ENCODE assay signal across 8 cellular contexts in the genomic region with DNA sequence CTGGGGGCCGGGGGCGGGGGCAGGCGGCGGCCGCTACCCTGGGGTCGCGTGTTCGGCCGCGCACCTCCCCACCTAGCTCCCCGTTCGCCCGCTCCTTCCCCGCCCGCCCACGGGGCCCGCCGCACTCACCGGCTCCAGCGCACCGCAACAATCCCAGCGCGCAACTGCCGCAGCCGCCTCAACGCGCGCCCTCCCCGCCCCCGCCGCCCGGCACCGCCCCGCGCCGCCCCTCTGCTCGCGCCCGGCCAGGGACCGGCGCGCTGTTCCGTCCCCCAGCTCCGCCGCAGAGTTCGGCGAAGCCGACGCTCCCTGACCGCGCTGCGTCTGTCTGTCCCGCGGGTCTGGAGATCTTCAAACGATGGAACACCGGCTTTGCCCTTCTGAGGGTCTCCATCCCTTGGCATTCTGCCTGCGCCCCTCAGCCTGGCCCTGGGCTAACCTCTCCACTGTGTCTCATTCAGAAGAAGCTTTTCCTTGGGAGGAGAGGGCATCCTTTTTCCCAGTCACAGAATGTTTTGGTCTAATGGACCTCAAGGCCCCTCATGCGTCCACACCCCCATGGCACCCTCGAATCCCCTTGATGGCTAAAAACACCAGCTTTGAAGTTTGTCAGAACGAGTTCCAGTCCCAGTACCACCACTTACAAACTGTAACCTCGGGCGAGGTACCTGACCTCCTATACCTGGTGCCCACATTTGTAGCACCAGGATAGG. TPM values are rescaled to one million over a fixed set of nuclear protein-coding genes. Genes with fewer than 3 reads are reported as not detected.
DNase-seq lines count a peak whose midpoint lies in the region; ATAC-seq and TF ChIP-seq lines count a peak whose summit lies in the region.

A gene (minus strand): TSS at position 166 of the 713 bp plus-strand sequence. CDS start 18,314 bp downstream, outside the sequence.

- no peaks in the 10 kb centered on the region for H3K9me3 Mint-ChIP-seq in activated CD8-positive, alpha-beta memory T cell treated with anti-CD3 and anti-CD28 coated beads, Interleukin-2, amount 10 ng/mL, durations not matched to agents 7 days and 5 days (ENCODE audit: low read depth)
- no peaks in the 10 kb centered on the region for H3K9me3 Mint-ChIP-seq in endodermal cell

- DNase-seq in Ammon's horn (ENCODE audit: low spot score) = peak; percentile 85
- DNase-seq in NOMO-1 treated with dmso at 0.1 percent for 144 hours (lab: John Stamatoyannopoulos, UW; ENCODE audit: unreplicated experiment) = peak; percentile 53
- peak; percentile 81 for DNase-seq in activated CD8-positive, alpha-beta memory T cell treated with anti-CD3 and anti-CD28 coated beads, Interleukin-2, amount 10 ng/mL, durations not matched to agents 7 days and 5 days
- DNase-seq in endodermal cell = peak; percentile 91
- DNase-seq in mesenteric fat pad (ENCODE audit: low spot score) = peak; percentile 96
- DNase-seq in stimulated activated CD8-positive, alpha-beta memory T cell treated with anti-CD3 and anti-CD28 coated beads, Interleukin-15, amount 100 ng/mL, for 1 hour (ENCODE audit: low read depth) = peak; percentile 49

- no peaks in the 10 kb centered on the region for H3K27me3 Mint-ChIP-seq in activated CD8-positive, alpha-beta memory T cell treated with anti-CD3 and anti-CD28 coated beads, Interleukin-2, amount 10 ng/mL, durations not matched to agents 7 days and 5 days
- no peaks in the 10 kb centered on the region for H3K27me3 Mint-ChIP-seq in endodermal cell (ENCODE audit: insufficient read depth)

- ATAC-seq in GM19035 (IDR thresholded peaks at IDR 0.05; ENCODE audit: unreplicated experiment) (peak; percentile 78), HG03342 (IDR thresholded peaks at IDR 0.05; ENCODE audit: unreplicated experiment) (peak; percentile 55)
- peak; percentile 84 for ATAC-seq in activated CD8-positive, alpha-beta memory T cell treated with anti-CD3 and anti-CD28 coated beads, Interleukin-2, amount 10 ng/mL, durations not matched to agents 7 days and 5 days

- peak within 1 kb of the TSS; percentile 91 for H3K9ac ChIP-seq in endodermal cell (ENCODE audit: extremely low read depth, low read length, poor library complexity, severe bottlenecking)

- no peaks in the 10 kb centered on the region for H3K4me1 ChIP-seq in endodermal cell (ENCODE audit: control insufficient read depth, insufficient read depth, low read length)

- peak within 1 kb of the TSS; percentile 93 for H3K27ac ChIP-seq in endodermal cell (ENCODE audit: low read depth, low read length)

- H3K9me3 ChIP-seq in endodermal cell (ENCODE audit: control insufficient read depth, low read length) = no peaks in the 10 kb centered on the region

- peaks cover 43% of the 10 kb centered on the region for H3K4me1 Mint-ChIP-seq in activated CD8-positive, alpha-beta memory T cell treated with anti-CD3 and anti-CD28 coated beads, Interleukin-2, amount 10 ng/mL, durations not matched to agents 7 days and 5 days
- H3K4me1 Mint-ChIP-seq in endodermal cell = peaks cover 41% of the 10 kb centered on the region

- peaks cover 5% of the 10 kb centered on the region for H3K36me3 ChIP-seq in endodermal cell (ENCODE audit: control insufficient read depth, insufficient read depth, low read length)

- peak within 1 kb of the TSS; percentile 98 for H3K4me3 Mint-ChIP-seq in activated CD8-positive, alpha-beta memory T cell treated with anti-CD3 and anti-CD28 coated beads, Interleukin-2, amount 10 ng/mL, durations not matched to agents 7 days and 5 days
- H3K4me3 Mint-ChIP-seq in endodermal cell = peak within 1 kb of the TSS; percentile 98

- CTCF ChIA-PET in activated CD8-positive, alpha-beta memory T cell treated with anti-CD3 and anti-CD28 coated beads, Interleukin-2, amount 10 ng/mL, durations not matched to agents 7 days and 5 days (lab: Charles Lee) = interaction anchor here (0.7 to 2.4 kb wide), 2 partner anchors 10 to 51 kb away, joined by 3 to 19 read pairs; no protein-coding TSS in a partner anchor

- peaks cover 9% of the 10 kb centered on the region for H3K36me3 Mint-ChIP-seq in activated CD8-positive, alpha-beta memory T cell treated with anti-CD3 and anti-CD28 coated beads, Interleukin-2, amount 10 ng/mL, durations not matched to agents 7 days and 5 days
- peaks cover 11% of the 10 kb centered on the region for H3K36me3 Mint-ChIP-seq in endodermal cell (ENCODE audit: low read depth)

- peak within 1 kb of the TSS; percentile 99 for H3K27ac Mint-ChIP-seq in activated CD8-positive, alpha-beta memory T cell treated with anti-CD3 and anti-CD28 coated beads, Interleukin-2, amount 10 ng/mL, durations not matched to agents 7 days and 5 days
- peak within 1 kb of the TSS; percentile 93 for H3K27ac Mint-ChIP-seq in endodermal cell

- H3K4me3 ChIP-seq in endodermal cell (ENCODE audit: low read length) = peak within 1 kb of the TSS; percentile 91

- H3K27me3 ChIP-seq in endodermal cell (ENCODE audit: control insufficient read depth, insufficient read depth, low read length, poor library complexity, severe bottlenecking) = no peaks in the 10 kb centered on the region

- TF ChIP-seq CTCF in endodermal cell (conservative IDR thresholded peaks at IDR 0.05) = no peak

- 5 to 57% methylated on average over 5 to 61 of the region's 62 CpGs for WGBS in endodermal cell (ENCODE audit: insufficient coverage in 1 of 2, insufficient read length in 1 of 2), 2 experiments

RNA-seq across cellular contexts. Expression of the gene that starts here (rescaled TPM):
- total RNA-seq in activated CD8-positive, alpha-beta memory T cell treated with anti-CD3 and anti-CD28 coated beads, Interleukin-2, amount 10 ng/mL, durations not matched to agents 7 days and 5 days = 10 to 100 TPM; 64.4 to 64.9 TPM
- total RNA-seq in endodermal cell (100 to 1,000 TPM; 122 to 148 TPM), mesenteric fat pad (56.5 TPM)
- 61.6 TPM for polyA plus RNA-seq in endodermal cell (2013, experiment 1 of 2)
- polyA plus RNA-seq in endodermal cell (2013, experiment 2 of 2) = 58.6 TPM

Comparison
In these comparisons a context has a peak if more than half of its experiments do, and no peak if none do; other contexts are left out.
1. Peak in every context shown above with its lines: DNase-seq, ATAC-seq, H3K4me3 ChIP-seq and H3K27ac ChIP-seq.